8 cellular contexts compared by ENCODE assay signal in genomic region chr18:35290070-35290735, GRCh38. TPM values are rescaled to one million over a fixed set of nuclear protein-coding genes. Genes with fewer than 3 reads are reported as not detected.
DNase-seq lines count a peak whose midpoint lies in the region; ATAC-seq and TF ChIP-seq lines count a peak whose summit lies in the region.

Gene ZSCAN30 (minus strand): TSS chr18:35290229. CDS start chr18:35264352, 25,877 bp downstream.

- peaks cover 17% of the 10 kb centered on the region for H3K9me3 Mint-ChIP-seq in chondrocyte (ENCODE audit: low read depth)

- H3K27me3 Mint-ChIP-seq in chondrocyte (ENCODE audit: low read depth): no peaks in the 10 kb centered on the region

- peak within 1 kb of the TSS; percentile 96 for H3K4me3 Mint-ChIP-seq in chondrocyte (ENCODE audit: unreplicated experiment)

- peaks cover 25% of the 10 kb centered on the region for H3K4me1 Mint-ChIP-seq in chondrocyte (ENCODE audit: low read depth)

- DNase-seq in AG20443 (ENCODE audit: low spot score) (peak; percentile 99), NCI-H510A (lab: John Stamatoyannopoulos, UW) (peak; percentile 97), chondrocyte (ENCODE audit: low spot score) (peak; percentile 96), kidney glomerular epithelial cell (lab: John Stamatoyannopoulos, UW) (peak; percentile 85)
- peak; percentile 91 to 95 for DNase-seq in activated CD4-positive, alpha-beta T cell treated with anti-CD3 and anti-CD28 coated beads for 24 hours (ENCODE audit: low read depth in 2 of 2)
- DNase-seq in stimulated activated CD4-positive, alpha-beta T cell treated with anti-CD3 and anti-CD28 coated beads, Interleukin-1b, Interleukin-23, amount 100 ng/mL, for 1 hour (ENCODE audit: low read depth in 2 of 2): peak; percentile 91 to 95

- H3K36me3 Mint-ChIP-seq in chondrocyte (ENCODE audit: low read depth): peaks cover 20% of the 10 kb centered on the region

- ATAC-seq in HG03432 (IDR thresholded peaks at IDR 0.05; ENCODE audit: unreplicated experiment): peak; percentile 97

- peak; percentile 88 for TF ChIP-seq POLR2A in GM19099 (IDR thresholded peaks at IDR 0.05; ENCODE audit: extremely low read depth, insufficient read length, low read depth)

- peak within 1 kb of the TSS; percentile 93 for H3K27ac Mint-ChIP-seq in chondrocyte (ENCODE audit: unreplicated experiment)

- TF ChIP-seq CTCF in chondrocyte (IDR thresholded peaks at IDR 0.05): no peak

RNA-seq across cellular contexts. Expression of gene ZSCAN30, which starts in this region (rescaled TPM):
- total RNA-seq in chondrocyte: 8.8 to 14.7 TPM (median 9.8 TPM) in 3 replicates

Comparison
In these comparisons a context has a peak if more than half of its experiments do, and no peak if none do; other contexts are left out.
1. Peak in every context shown above with its lines: DNase-seq and ATAC-seq.